In genomic region chr2:48900321-48901014, GRCh38 we compare ENCODE assay signal across 14 cellular contexts.
A peak's percentile ranks its signal among the peaks of the same experiment; 100 is the strongest.
DNase-seq lines count a peak whose midpoint lies in the region; ATAC-seq and TF ChIP-seq lines count a peak whose summit lies in the region.
"Had no signal": no experiment of that assay in that cellular context is flagged by ENCODE, and none has a peak within 500 bp of the region (broad histone marks: within the 10 kb centered on the region; RNA-seq: fewer than 3 reads in every experiment).

No MANE protein-coding gene starts in this region.

- H3K4me1 ChIP-seq in aorta (ENCODE audit: control insufficient read depth in 1 of 2, insufficient read depth in 2 of 2, low read length in 2 of 2): no peaks in the 10 kb centered on the region

- ATAC-seq in aorta (ENCODE audit: low FRiP score): no peak

- DNase-seq in C1 segment of cervical spinal cord (lab: John Stamatoyannopoulos, UW): peak in 12 of 14 donors; percentile 2 to 66 (median 33)
- DNase-seq in NCI-H82 (lab: John Stamatoyannopoulos, UW): peak; percentile 73
- peak; percentile 36 for DNase-seq in fibroblast of mammary gland (ENCODE audit: low read depth)
- DNase-seq in occipital lobe (lab: John Stamatoyannopoulos, UW): peak; percentile 23
- no peak for DNase-seq in GM20000 (ENCODE audit: low spot score)
- DNase-seq in central memory CD4-positive, alpha-beta T cell: no peak
- DNase-seq in aorta: no peak
- no peak for DNase-seq in MV-4-11 (lab: John Stamatoyannopoulos, UW)
- DNase-seq: activated CD4-positive, alpha-beta T cell treated with anti-CD3 and anti-CD28 coated beads for 1 hour; activated T-cell treated with anti-CD3 and anti-CD28 coated beads, Interleukin-2, amount 50 U/mL, for 1 hour; DMS79; NCI-H1092 treated with DMSO at 0.1 percent for 48 hours had no signal

- H3K9me3 ChIP-seq in aorta (ENCODE audit: control insufficient read depth, low read length): no peaks in the 10 kb centered on the region
- H3K9me3 ChIP-seq: thoracic aorta had no signal

- H3K27ac ChIP-seq in aorta (ENCODE audit: low read depth in 1 of 2, low read length in 2 of 2): no peak overlapping the region
- H3K27ac ChIP-seq: coronary artery, thoracic aorta had no signal

- H3K4me3 ChIP-seq in fibroblast of mammary gland (ENCODE audit: control insufficient read depth, low read depth, low read length): no peak overlapping the region
- no peak overlapping the region for H3K4me3 ChIP-seq in aorta (ENCODE audit: low read length in 2 of 2)
- H3K4me3 ChIP-seq: coronary artery, thoracic aorta had no signal

- WGBS in aorta, 2 donors: 42 to 49% methylated on average over 2 of the region's 2 CpGs

- intact Hi-C loops in aorta (cut with DNase I): no loop called here

- no peaks in the 10 kb centered on the region for H3K36me3 ChIP-seq in aorta (ENCODE audit: control insufficient read depth in 1 of 2, insufficient read depth in 2 of 2, low read length in 1 of 2)
- H3K36me3 ChIP-seq: thoracic aorta had no signal

- peaks cover 0 to 1% of the 10 kb centered on the region in 2 donors for H3K27me3 ChIP-seq in aorta (ENCODE audit: control insufficient read depth in 1 of 2, insufficient read depth in 2 of 2, low read length in 1 of 2)

- TF ChIP-seq CTCF in fibroblast of mammary gland (conservative IDR thresholded peaks at IDR 0.05; ENCODE audit: control insufficient read depth, insufficient read depth, low read depth, low read length): no peak
- TF ChIP-seq CTCF in GM20000 (IDR thresholded peaks at IDR 0.05; ENCODE audit: extremely low read depth, missing control alignments): no peak

Comparison
In these comparisons a context has a peak if more than half of its experiments do, and no peak if none do; other contexts are left out.
1. DNase-seq: peak in C1 segment of cervical spinal cord (12 of 14), NCI-H82 (single experiment), fibroblast of mammary gland (single experiment) and occipital lobe (single experiment); none in GM20000 (single experiment), central memory CD4-positive, alpha-beta T cell (single experiment), aorta (0 of 2) and MV-4-11 (single experiment).